Comparison of ENCODE assay signal across 8 cellular contexts in genomic region chr3:45105855-45106655, GRCh38. TPM values are rescaled to one million over a fixed set of nuclear protein-coding genes. Genes with fewer than 3 reads are reported as not detected.
DNase-seq lines count a peak whose midpoint lies in the region; ATAC-seq and TF ChIP-seq lines count a peak whose summit lies in the region.

No MANE protein-coding gene starts in this region.

- H3K4me1 ChIP-seq in BLaER1 treated with 17β-estradiol and CSF1 and Interleukin-3, amounts not matched to agents 10 nM and 100 nM, result peaks cover 38 to 70% (median 46%) of the 10 kb centered on the region in 10 experiments

- peaks cover 0 to 16% (median 10%) of the 10 kb centered on the region in 11 experiments; a peak in 15 of 22 replicates for H3K9me3 ChIP-seq in BLaER1 treated with 17β-estradiol and CSF1 and Interleukin-3, amounts not matched to agents 10 nM and 100 nM (replicated peaks in 1 of 11)

- H3K27me3 Mint-ChIP-seq in natural killer cell treated with Interleukin-12 subunit alpha and Interleukin-12 subunit beta and Interleukin-15 and Interleukin-18, amount 100 ng/mL, for 72 hours, result peaks cover 12 to 16% of the 10 kb centered on the region in 2 donors

- peaks cover 0 to 5% (median 0%) of the 10 kb centered on the region in 11 experiments; a peak in 1 of 22 replicates for H4K20me1 ChIP-seq in BLaER1 treated with 17β-estradiol and CSF1 and Interleukin-3, amounts not matched to agents 10 nM and 100 nM

- TF ChIP-seq CTCF in RWPE1 (conservative IDR thresholded peaks at IDR 0.05; ENCODE audit: low read depth), result no peak

- H3K4me3 Mint-ChIP-seq in natural killer cell treated with Interleukin-12 subunit alpha and Interleukin-12 subunit beta and Interleukin-15 and Interleukin-18, amount 100 ng/mL, for 72 hours, result peak overlapping the region; percentile 71

- H3K9me3 Mint-ChIP-seq in natural killer cell treated with Interleukin-12 subunit alpha and Interleukin-12 subunit beta and Interleukin-15 and Interleukin-18, amount 100 ng/mL, for 72 hours, result no peaks in the 10 kb centered on the region

- POLR2A ChIA-PET in RWPE1 (lab: Yijun Ruan, JAX; ENCODE audit: low non-redundant PET), result no interaction called here

- peaks cover 0 to 12% (median 0%) of the 10 kb centered on the region in 11 experiments; a peak in 1 of 22 replicates for H3K27me3 ChIP-seq in BLaER1 treated with 17β-estradiol and CSF1 and Interleukin-3, amounts not matched to agents 10 nM and 100 nM

- peak overlapping the region in 1 of 2 donors; percentile 10 for H3K27ac Mint-ChIP-seq in natural killer cell treated with Interleukin-12 subunit alpha and Interleukin-12 subunit beta and Interleukin-15 and Interleukin-18, amount 100 ng/mL, for 72 hours

- H3K4me3 ChIP-seq in BLaER1 treated with 17β-estradiol and CSF1 and Interleukin-3, amounts not matched to agents 10 nM and 100 nM, result 0 out of 20 replicates have a peak overlapping the region, but pooled peaks of 1 of the 10 experiments have one; percentile 18

- DNase-seq in RWPE1 (ENCODE audit: low spot score), result no peak
- peak; percentile 84 for DNase-seq in activated effector memory CD4-positive, alpha-beta T cell treated with anti-CD3 and anti-CD28 coated beads, Interleukin-2, amount 50 U/mL, for 16 hours
- peak; percentile 77 for DNase-seq in natural killer cell treated with Interleukin-12 subunit alpha and Interleukin-12 subunit beta and Interleukin-15 and Interleukin-18, amount 100 ng/mL, for 72 hours (ENCODE audit: low spot score)
- no peak for DNase-seq in posterior cingulate gyrus
- no peak for DNase-seq in nucleus accumbens (lab: John Stamatoyannopoulos, UW)
- DNase-seq in GM19238 (ENCODE audit: insufficient read length, low spot score), result no peak

- H3K36me3 Mint-ChIP-seq in natural killer cell treated with Interleukin-12 subunit alpha and Interleukin-12 subunit beta and Interleukin-15 and Interleukin-18, amount 100 ng/mL, for 72 hours, result peaks cover 6% of the 10 kb centered on the region

- intact Hi-C loops in posterior cingulate gyrus (cut with DNase I), result no loop called here

- CTCF ChIA-PET in RWPE1 (lab: Yijun Ruan, JAX), result no interaction called here

- H3K4me1 Mint-ChIP-seq in natural killer cell treated with Interleukin-12 subunit alpha and Interleukin-12 subunit beta and Interleukin-15 and Interleukin-18, amount 100 ng/mL, for 72 hours (ENCODE audit: low read depth in 2 of 2), result peaks cover 63 to 67% of the 10 kb centered on the region in 2 donors

- H3K4me2 ChIP-seq in BLaER1 treated with 17β-estradiol and CSF1 and Interleukin-3, amounts not matched to agents 10 nM and 100 nM, result peak overlapping the region; percentile 66 to 86 (median 73)

- H3K36me3 ChIP-seq in BLaER1 treated with 17β-estradiol and CSF1 and Interleukin-3, amounts not matched to agents 10 nM and 100 nM, result peaks cover 0 to 9% (median 0%) of the 10 kb centered on the region in 11 experiments; a peak in 2 of 22 replicates

- ATAC-seq in natural killer cell treated with Interleukin-12 subunit alpha and Interleukin-12 subunit beta and Interleukin-15 and Interleukin-18, amount 100 ng/mL, for 72 hours, result peak; percentile 84 to 85
- no peak for ATAC-seq in GM19035 (IDR thresholded peaks at IDR 0.05; ENCODE audit: unreplicated experiment)

- H3K9ac ChIP-seq in BLaER1 treated with 17β-estradiol and CSF1 and Interleukin-3, amounts not matched to agents 10 nM and 100 nM, result peak overlapping the region in 2 of 11 experiments; percentile 2 to 14; a peak in 2 of 22 replicates

- peak overlapping the region in 2 of 11 experiments; percentile 3 to 15; a peak in 2 of 22 replicates for H3K27ac ChIP-seq in BLaER1 treated with 17β-estradiol and CSF1 and Interleukin-3, amounts not matched to agents 10 nM and 100 nM
- H3K27ac ChIP-seq in RWPE1, result peak overlapping the region; percentile 43

RNA-seq across cellular contexts. Expression of gene CDCP1, which starts 40.1 kb away (rescaled TPM):
- total RNA-seq in natural killer cell treated with Interleukin-12 subunit alpha and Interleukin-12 subunit beta and Interleukin-15 and Interleukin-18, amount 100 ng/mL, for 72 hours, result under 1 TPM; 0.29 to 0.36 TPM

Comparison
In these comparisons a context has a peak if more than half of its experiments do, and no peak if none do; other contexts are left out.
1. DNase-seq: peak in activated effector memory CD4-positive, alpha-beta T cell treated with anti-CD3 and anti-CD28 coated beads, Interleukin-2, amount 50 U/mL, for 16 hours (single experiment) and natural killer cell treated with Interleukin-12 subunit alpha and Interleukin-12 subunit beta and Interleukin-15 and Interleukin-18, amount 100 ng/mL, for 72 hours (single experiment); none in RWPE1 (single experiment), posterior cingulate gyrus (0 of 10), nucleus accumbens (0 of 56) and GM19238 (single experiment).